ENCODE assay signal across 18 cellular contexts in the genomic region with DNA sequence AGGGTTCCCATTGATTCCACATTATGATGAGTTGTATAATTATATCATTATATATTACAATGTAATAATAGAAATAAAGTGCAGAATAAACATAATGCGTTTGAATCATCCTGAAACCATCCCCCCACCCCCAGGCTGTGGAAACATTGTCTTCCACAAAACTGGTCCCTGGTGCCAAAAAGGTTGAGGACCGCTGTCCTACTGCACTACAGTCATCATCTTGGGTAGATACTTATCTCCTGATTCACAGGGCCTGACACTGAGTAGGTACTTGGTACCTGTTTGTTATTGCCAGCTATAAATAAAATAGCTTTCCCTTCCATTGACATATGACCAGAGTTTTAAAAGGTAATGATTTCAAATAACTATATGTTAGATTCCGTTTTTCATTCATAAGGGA. TPM values are rescaled to one million over a fixed set of nuclear protein-coding genes. Genes with fewer than 3 reads are reported as not detected.
DNase-seq lines count a peak whose midpoint lies in the region; ATAC-seq and TF ChIP-seq lines count a peak whose summit lies in the region.
"Had no signal": no experiment of that assay in that cellular context is flagged by ENCODE, and none has a peak within 500 bp of the region (broad histone marks: within the 10 kb centered on the region; RNA-seq: fewer than 3 reads in every experiment).

No MANE protein-coding gene starts in this region.

- no peak for DNase-seq in activated T-cell treated with anti-CD3 and anti-CD28 coated beads, Interleukin-2, amount 50 U/mL, for 72 hours
- no peak for DNase-seq in activated T-cell treated with anti-CD3 and anti-CD28 coated beads, Interleukin-2, amount 50 U/mL, for 48 hours
- DNase-seq in mammary epithelial cell (peak; percentile 6), breast epithelium (ENCODE audit: low spot score in 2 of 2) (no peak), PC-3 (peak; percentile 66), NCI-H2081 treated with DMSO at 0.1 percent for 48 hours (lab: John Stamatoyannopoulos, UW) (no peak)
- DNase-seq: 8988T; Calu3; CD4-positive, alpha-beta memory T cell; COR-L47; DMS53; DMS79 treated with DMSO at 0.1 percent for 48 hours; GM23248; H7; HCEC 1CT had no signal

- H3K9ac ChIP-seq in mammary epithelial cell (ENCODE audit: insufficient read depth, low read length) = no peak overlapping the region
- no peak overlapping the region for H3K9ac ChIP-seq in PC-3 (ENCODE audit: low read length)
- H3K9ac ChIP-seq: GM23248 had no signal

- ATAC-seq in activated T-cell treated with anti-CD3 and anti-CD28 coated beads, Interleukin-2, amount 50 U/mL, for 72 hours (replicated peaks in 1 of 2) = no peak
- ATAC-seq in PC-3 = peak; percentile 81
- ATAC-seq in stimulated activated memory B cell treated with anti-CD40 and anti-IgM and Interleukin-4, amounts not matched to agents 10 μg/mL and 1 μg/mL and 100 μg/mL, for 72 hours = no peak
- no peak for ATAC-seq in gastroesophageal sphincter
- ATAC-seq: A549 had no signal

- H3K36me3 ChIP-seq in mammary epithelial cell (ENCODE audit: insufficient read depth, low read length) (peaks cover 46% of the 10 kb centered on the region), breast epithelium (no peaks in the 10 kb centered on the region), PC-3 (ENCODE audit: low read depth, low read length) (peaks cover 67% of the 10 kb centered on the region), gastroesophageal sphincter (peaks cover 3 to 92% of the 10 kb centered on the region in 2 donors)

- POLR2A ChIA-PET in PC-3 (lab: Charles Lee; ENCODE audit: unreplicated experiment) = no interaction called here

- peaks cover 37% of the 10 kb centered on the region for H3K4me1 Mint-ChIP-seq in activated T-cell treated with anti-CD3 and anti-CD28 coated beads, Interleukin-2, amount 50 U/mL, for 72 hours (ENCODE audit: low read depth)
- peaks cover 22% of the 10 kb centered on the region for H3K4me1 Mint-ChIP-seq in stimulated activated memory B cell treated with anti-CD40 and anti-IgM and Interleukin-4, amounts not matched to agents 10 μg/mL and 1 μg/mL and 100 μg/mL, for 72 hours

- H3K27me3 Mint-ChIP-seq in activated T-cell treated with anti-CD3 and anti-CD28 coated beads, Interleukin-2, amount 50 U/mL, for 72 hours (ENCODE audit: low read depth) = no peaks in the 10 kb centered on the region
- no peaks in the 10 kb centered on the region for H3K27me3 Mint-ChIP-seq in stimulated activated memory B cell treated with anti-CD40 and anti-IgM and Interleukin-4, amounts not matched to agents 10 μg/mL and 1 μg/mL and 100 μg/mL, for 72 hours
- H3K27me3 Mint-ChIP-seq: CD4-positive, alpha-beta memory T cell had no signal

- H3K9me2 ChIP-seq in PC-3 (replicated peaks; ENCODE audit: low read length) = no peaks in the 10 kb centered on the region

- no peaks in the 10 kb centered on the region for H3F3A ChIP-seq in PC-3 (ENCODE audit: low read length, unreplicated experiment)

- H3K4me3 ChIP-seq in mammary epithelial cell (replicated peaks in 1 of 3; ENCODE audit: insufficient read depth in 1 of 3, low read depth in 2 of 3, low read length in 3 of 3) (no peak overlapping the region), breast epithelium (no peak overlapping the region), PC-3 (ENCODE audit: low read length) (no peak overlapping the region), gastroesophageal sphincter (no peak overlapping the region)
- H3K4me3 ChIP-seq: A549, GM23248 had no signal

- intact Hi-C loops in mammary epithelial cell (cut with micrococcal nuclease) = no loop called here
- intact Hi-C loops in breast epithelium (cut with DNase I; ENCODE audit: low total_unique reads) = no loop called here
- intact Hi-C loops in PC-3 (cut with micrococcal nuclease) = no loop called here

- in situ Hi-C loops in mammary epithelial cell (cut with MboI; ENCODE audit: low sequenced_read_pairs in 2 of 2) = loop anchor here in 1 of 2 donors (25.0 kb wide), 1 partner anchor 229 kb away; no protein-coding TSS in a partner anchor

- no peak overlapping the region for H2AFZ ChIP-seq in mammary epithelial cell (ENCODE audit: low read depth, low read length)
- no peak overlapping the region for H2AFZ ChIP-seq in PC-3 (ENCODE audit: low read length)
- H2AFZ ChIP-seq: GM23248 had no signal

- H3K79me2 ChIP-seq in mammary epithelial cell (ENCODE audit: insufficient read depth, low read length) (peaks cover 83% of the 10 kb centered on the region), PC-3 (ENCODE audit: low read length) (peaks cover 27% of the 10 kb centered on the region)

- no peak overlapping the region for H3K4me3 Mint-ChIP-seq in activated T-cell treated with anti-CD3 and anti-CD28 coated beads, Interleukin-2, amount 50 U/mL, for 72 hours
- H3K4me3 Mint-ChIP-seq in stimulated activated memory B cell treated with anti-CD40 and anti-IgM and Interleukin-4, amounts not matched to agents 10 μg/mL and 1 μg/mL and 100 μg/mL, for 72 hours = no peak overlapping the region
- H3K4me3 Mint-ChIP-seq: CD4-positive, alpha-beta memory T cell had no signal

- no peak overlapping the region for H3K27ac ChIP-seq in mammary epithelial cell (ENCODE audit: insufficient read depth, low read depth, low read length)
- H3K27ac ChIP-seq in breast epithelium = no peak overlapping the region
- 0 out of 2 replicates have a peak overlapping the region, but pooled peaks have one; percentile 8 for H3K27ac ChIP-seq in PC-3 (ENCODE audit: low read length)
- H3K27ac ChIP-seq in gastroesophageal sphincter = no peak overlapping the region
- H3K27ac ChIP-seq: A549, GM23248 had no signal

- CTCF ChIA-PET in mammary epithelial cell (lab: Charles Lee; ENCODE audit: low non-redundant PET) = no interaction called here
- CTCF ChIA-PET in PC-3 (lab: Charles Lee) = no interaction called here

- TF ChIP-seq CTCF in mammary epithelial cell (conservative IDR thresholded peaks at IDR 0.05 in 1 of 2, IDR thresholded peaks at IDR 0.05 in 1 of 2; ENCODE audit: extremely low read depth in 1 of 2, insufficient read depth in 1 of 2, low read depth in 1 of 2, low read length in 2 of 2) (no peak), breast epithelium (IDR thresholded peaks at IDR 0.05) (no peak), PC-3 (conservative IDR thresholded peaks at IDR 0.05; ENCODE audit: low read depth, low read length) (no peak), gastroesophageal sphincter (IDR thresholded peaks at IDR 0.05) (no peak)

- H3K4me2 ChIP-seq in mammary epithelial cell (ENCODE audit: insufficient read depth, low read depth, low read length) = no peak overlapping the region
- H3K4me2 ChIP-seq in PC-3 (ENCODE audit: low read length) = no peak overlapping the region
- H3K4me2 ChIP-seq: A549 had no signal

- WGBS in mammary epithelial cell (ENCODE audit: low coverage, missing lambda C conversion rate) = 75% methylated on average over 3 of the region's 3 CpGs
- WGBS in gastroesophageal sphincter (ENCODE audit: low coverage in 1 of 2), 2 donors = 58 to 74% methylated on average over 3 of the region's 3 CpGs

- no peaks in the 10 kb centered on the region for H3K9me3 ChIP-seq in mammary epithelial cell (replicated peaks; ENCODE audit: insufficient read depth, low read length)
- no peaks in the 10 kb centered on the region for H3K9me3 ChIP-seq in breast epithelium
- no peaks in the 10 kb centered on the region for H3K9me3 ChIP-seq in PC-3 (ENCODE audit: low read length)
- H3K9me3 ChIP-seq in gastroesophageal sphincter = no peaks in the 10 kb centered on the region
- H3K9me3 ChIP-seq: A549 had no signal

- no peak for TF ChIP-seq EP300 in gastroesophageal sphincter (IDR thresholded peaks at IDR 0.05)

- peak overlapping the region; percentile 96 for H3K27ac Mint-ChIP-seq in activated T-cell treated with anti-CD3 and anti-CD28 coated beads, Interleukin-2, amount 50 U/mL, for 72 hours
- peak overlapping the region; percentile 0 for H3K27ac Mint-ChIP-seq in stimulated activated memory B cell treated with anti-CD40 and anti-IgM and Interleukin-4, amounts not matched to agents 10 μg/mL and 1 μg/mL and 100 μg/mL, for 72 hours

- TF ChIP-seq POLR2A in breast epithelium (IDR thresholded peaks at IDR 0.05) = no peak
- TF ChIP-seq POLR2A in gastroesophageal sphincter (IDR thresholded peaks at IDR 0.05) = no peak

- no peaks in the 10 kb centered on the region for H3K9me3 Mint-ChIP-seq in activated T-cell treated with anti-CD3 and anti-CD28 coated beads, Interleukin-2, amount 50 U/mL, for 72 hours
- H3K9me3 Mint-ChIP-seq in stimulated activated memory B cell treated with anti-CD40 and anti-IgM and Interleukin-4, amounts not matched to agents 10 μg/mL and 1 μg/mL and 100 μg/mL, for 72 hours = no peaks in the 10 kb centered on the region
- H3K9me3 Mint-ChIP-seq: CD4-positive, alpha-beta memory T cell had no signal

- H4K20me1 ChIP-seq in mammary epithelial cell (ENCODE audit: insufficient read depth, low read length) (peaks cover 4% of the 10 kb centered on the region), PC-3 (ENCODE audit: low read length) (0 out of 2 replicates have a peak, but pooled peaks cover 10% of the 10 kb centered on the region)

- dilution Hi-C loops in mammary epithelial cell (cut with HindIII; ENCODE audit: low sequenced_read_pairs) = no loop called here

- H3K27me3 ChIP-seq in mammary epithelial cell (ENCODE audit: insufficient read depth, low read length) (no peaks in the 10 kb centered on the region), breast epithelium (no peaks in the 10 kb centered on the region), PC-3 (ENCODE audit: low read length) (no peaks in the 10 kb centered on the region), gastroesophageal sphincter (no peaks in the 10 kb centered on the region)

- BruUV-seq in mammary epithelial cell (replicated peaks; lab: Mats Ljungman, UMichigan) (no TSS peak), PC-3 (replicated peaks; lab: Mats Ljungman, UMichigan) (no TSS peak)

- peaks cover 22 to 63% of the 10 kb centered on the region in 2 donors for H3K36me3 Mint-ChIP-seq in activated T-cell treated with anti-CD3 and anti-CD28 coated beads, Interleukin-2, amount 50 U/mL, for 72 hours (ENCODE audit: insufficient read depth in 2 of 2)
- peaks cover 69% of the 10 kb centered on the region for H3K36me3 Mint-ChIP-seq in stimulated activated memory B cell treated with anti-CD40 and anti-IgM and Interleukin-4, amounts not matched to agents 10 μg/mL and 1 μg/mL and 100 μg/mL, for 72 hours

- H3K4me1 ChIP-seq in mammary epithelial cell (ENCODE audit: insufficient read depth, low read length) (peaks cover 9% of the 10 kb centered on the region), breast epithelium (no peaks in the 10 kb centered on the region), PC-3 (ENCODE audit: insufficient read depth, low read length) (peaks cover 19% of the 10 kb centered on the region), gastroesophageal sphincter (peaks cover 0 to 22% (median 0%) of the 10 kb centered on the region in 3 donors)

RNA-seq across cellular contexts. Expression of gene ANP32B, which starts 25.6 kb away (rescaled TPM):
- total RNA-seq in activated T-cell treated with anti-CD3 and anti-CD28 coated beads, Interleukin-2, amount 50 U/mL, for 72 hours = 100 to 1,000 TPM; 361 to 433 TPM
- total RNA-seq in mammary epithelial cell = 100 to 1,000 TPM in 1 of 2 donors, 1 to 10 TPM in 1; 8.2 to 164 TPM
- 36.6 TPM for polyA plus RNA-seq in mammary epithelial cell
- polyA minus RNA-seq in mammary epithelial cell = 63.0 TPM
- 10 to 100 TPM; 37.0 to 54.7 (median 44.0) TPM for total RNA-seq in breast epithelium
- total RNA-seq in PC-3 (2014; rRNA removed) = 14.8 and 32.6 TPM in 2 replicates
- total RNA-seq in gastroesophageal sphincter = 10 to 100 TPM; 33.0 to 41.0 (median 36.1) TPM

RNA-seq across cellular contexts. Expression of gene NANS, which starts 47.8 kb away (rescaled TPM):
- 10 to 100 TPM; 56.1 to 56.6 TPM for total RNA-seq in activated T-cell treated with anti-CD3 and anti-CD28 coated beads, Interleukin-2, amount 50 U/mL, for 72 hours
- total RNA-seq in mammary epithelial cell (10 to 100 TPM; 44.7 to 52.4 TPM), breast epithelium (10 to 100 TPM; 43.8 to 80.6 (median 54.7) TPM), PC-3 (2014; rRNA removed) (93.0 and 94.8 TPM in 2 replicates), gastroesophageal sphincter (10 to 100 TPM; 21.5 to 58.3 (median 40.0) TPM)
- 69.6 TPM for polyA plus RNA-seq in mammary epithelial cell
- 39.5 TPM for polyA minus RNA-seq in mammary epithelial cell

Comparison
In these comparisons a context has a peak if more than half of its experiments do, and no peak if none do; other contexts are left out.
1. DNase-seq: peak in mammary epithelial cell (single experiment) and PC-3 (single experiment); none in activated T-cell treated with anti-CD3 and anti-CD28 coated beads, Interleukin-2, amount 50 U/mL, for 72 hours (0 of 2), activated T-cell treated with anti-CD3 and anti-CD28 coated beads, Interleukin-2, amount 50 U/mL, for 48 hours (0 of 2), breast epithelium (0 of 2) and NCI-H2081 treated with DMSO at 0.1 percent for 48 hours (single experiment).